Comparison of ENCODE assay signal across 10 cellular contexts in the genomic region with DNA sequence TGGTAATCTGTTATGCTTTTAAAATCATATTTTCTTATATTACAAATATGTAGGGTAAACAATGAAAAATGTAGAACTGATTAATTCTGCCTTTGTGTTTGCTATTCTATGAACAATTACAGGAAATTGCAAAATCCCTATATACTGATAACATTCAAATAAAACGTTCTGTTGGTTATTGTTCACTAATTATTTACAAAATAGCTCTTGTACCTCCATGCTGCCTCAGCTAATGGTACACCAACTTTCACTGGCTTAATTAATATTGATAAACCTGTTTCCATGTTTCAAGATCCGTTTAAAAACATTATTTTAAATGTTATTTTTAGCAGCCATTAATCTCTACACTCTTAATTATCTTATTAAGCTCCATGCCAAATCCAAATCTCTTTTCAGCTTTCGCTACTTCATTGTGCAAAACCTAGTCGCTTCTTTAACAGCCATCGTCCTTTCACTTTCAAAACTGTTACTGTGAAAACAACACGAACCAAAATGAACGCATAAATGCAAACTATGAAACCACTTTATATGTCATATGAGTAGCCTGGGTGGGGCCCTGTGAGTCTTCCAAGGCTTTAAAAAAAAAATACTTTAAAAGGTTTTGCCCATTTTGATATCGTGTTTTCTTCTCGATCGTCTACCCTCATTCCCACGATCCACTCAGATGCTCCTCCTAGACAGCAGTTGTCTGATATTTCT.
DNase-seq lines count a peak whose midpoint lies in the region; ATAC-seq, FAIRE-seq and TF ChIP-seq lines count a peak whose summit lies in the region.
"Had no signal": no experiment of that assay in that cellular context is flagged by ENCODE, and none has a peak within 500 bp of the region (broad histone marks: within the 10 kb centered on the region; RNA-seq: fewer than 3 reads in every experiment).

No MANE protein-coding gene starts in this region.

- H3K9me3 ChIP-seq in liver (ENCODE audit: control insufficient read depth in 4 of 4, low read length in 3 of 4) (no peaks in the 10 kb centered on the region), HepG2 (ENCODE audit: low read length) (no peaks in the 10 kb centered on the region), aorta (ENCODE audit: control insufficient read depth, low read length) (no peaks in the 10 kb centered on the region)

- DNase-seq in HepG2 (ENCODE audit: low spot score) (no peak), astrocyte of the hippocampus (ENCODE audit: low read depth, low spot score) (peak; percentile 51), left lobe of liver (ENCODE audit: low spot score) (no peak), aorta (no peak), NCI-H1436 (lab: John Stamatoyannopoulos, UW) (no peak), NCI-H345 (lab: John Stamatoyannopoulos, UW) (no peak)
- DNase-seq: activated naive CD4-positive, alpha-beta T cell treated with Interleukin-2 at 50 U/mL for 16 hours had no signal

- no peaks in the 10 kb centered on the region for H4K20me1 ChIP-seq in HepG2 (ENCODE audit: insufficient read depth, low read length)

- no peak for TF ChIP-seq CTCF in liver (IDR thresholded peaks at IDR 0.05; ENCODE audit: low read depth, low read length, missing input control)
- TF ChIP-seq CTCF in HepG2 (CRISPR knock-in tag; IDR thresholded peaks at IDR 0.05): no peak

- H2AFZ ChIP-seq in HepG2 (ENCODE audit: low read length): no peak overlapping the region

- H3K27ac ChIP-seq in liver (ENCODE audit: low read depth in 1 of 2, low read length in 2 of 2) (peak overlapping the region; percentile 70 to 81), HepG2 (ENCODE audit: extremely low read length, insufficient read depth, low read length) (no peak overlapping the region), aorta (ENCODE audit: low read depth in 1 of 2, low read length in 2 of 2) (no peak overlapping the region)
- H3K27ac ChIP-seq: C4-2B had no signal

- peaks cover 0 to 15% (median 12%) of the 10 kb centered on the region in 4 donors for H3K4me1 ChIP-seq in liver (ENCODE audit: control insufficient read depth in 4 of 4, insufficient read depth in 4 of 4, low read length in 3 of 4)
- no peaks in the 10 kb centered on the region for H3K4me1 ChIP-seq in HepG2 (ENCODE audit: insufficient read depth, low read length)
- no peaks in the 10 kb centered on the region for H3K4me1 ChIP-seq in aorta (ENCODE audit: control insufficient read depth in 1 of 2, insufficient read depth in 2 of 2, low read length in 2 of 2)

- H3K36me3 ChIP-seq in liver (ENCODE audit: control insufficient read depth in 4 of 4, insufficient read depth in 3 of 4, low read depth in 1 of 4, low read length in 3 of 4): peaks cover 0 to 4% (median 0%) of the 10 kb centered on the region in 4 donors
- no peaks in the 10 kb centered on the region for H3K36me3 ChIP-seq in HepG2 (replicated peaks in 1 of 2; ENCODE audit: control insufficient read depth in 1 of 2, insufficient read depth in 2 of 2, low read length in 2 of 2)
- no peaks in the 10 kb centered on the region for H3K36me3 ChIP-seq in aorta (ENCODE audit: control insufficient read depth in 1 of 2, insufficient read depth in 2 of 2, low read length in 1 of 2)

- 24% methylated on average over 11 of the region's 11 CpGs for WGBS in liver
- 39% methylated on average over 11 of the region's 11 CpGs for WGBS in HepG2 (ENCODE audit: low lambda C conversion rate)
- WGBS in aorta, 2 donors: 59 to 72% methylated on average over 11 of the region's 11 CpGs

- TF ChIP-seq RAD21 in liver (IDR thresholded peaks at IDR 0.05): no peak
- TF ChIP-seq RAD21 in HepG2 (CRISPR knock-in tag; IDR thresholded peaks at IDR 0.05): no peak

- BruUV-seq in HepG2 (replicated peaks; lab: Mats Ljungman, UMichigan): no TSS peak

- ATAC-seq in HepG2: no peak
- ATAC-seq in left lobe of liver: peak; percentile 32
- ATAC-seq in aorta (ENCODE audit: low FRiP score): no peak
- no peak for ATAC-seq in HG02623 (IDR thresholded peaks at IDR 0.05; ENCODE audit: unreplicated experiment)

- in situ Hi-C loops in HepG2 (cut with HindIII; ENCODE audit: extremely low pct_ligation_motif_present, low pct_unique_long_range_greater_than_20kb): no loop called here

- intact Hi-C loops in HepG2 (cut with micrococcal nuclease; ENCODE audit: unreplicated experiment) (no loop called here), aorta (cut with DNase I) (no loop called here)

- no peaks in the 10 kb centered on the region for H3K79me2 ChIP-seq in HepG2 (ENCODE audit: insufficient read depth, low read length)

- no peak for TF ChIP-seq POLR2A in HepG2 (IDR thresholded peaks at IDR 0.05; ENCODE audit: insufficient read depth in 1 of 2, low read depth in 2 of 2, low read length in 2 of 2)

- H3K27me3 ChIP-seq in liver (ENCODE audit: control insufficient read depth in 4 of 4, insufficient read depth in 4 of 4, low read length in 3 of 4) (no peaks in the 10 kb centered on the region), HepG2 (ENCODE audit: control insufficient read depth in 1 of 2, insufficient read depth in 2 of 2, low read length in 2 of 2) (no peaks in the 10 kb centered on the region), aorta (ENCODE audit: control insufficient read depth in 1 of 2, insufficient read depth in 2 of 2, low read length in 1 of 2) (no peaks in the 10 kb centered on the region)

- TF ChIP-seq EP300 in HepG2 (IDR thresholded peaks at IDR 0.05; ENCODE audit: low read depth in 2 of 2, low read length in 2 of 2) (no peak), HepG2 (CRISPR knock-in tag; IDR thresholded peaks at IDR 0.05; ENCODE audit: borderline replicate concordance) (no peak)

- H3K4me3 ChIP-seq in liver (ENCODE audit: low read depth in 1 of 3, low read length in 3 of 3) (peak overlapping the region; percentile 54 to 63 (median 59)), HepG2 (replicated peaks in 1 of 3; ENCODE audit: insufficient read depth in 1 of 3, low read depth in 2 of 3, low read length in 3 of 3) (no peak overlapping the region), aorta (ENCODE audit: low read length in 2 of 2) (peak overlapping the region; percentile 15 to 35)

- CTCF ChIA-PET in HepG2 (lab: Yijun Ruan, JAX; ENCODE audit: low intra/inter-chr PET ratio, low total read pairs): no interaction called here

- POLR2A ChIA-PET in HepG2 (lab: Yijun Ruan, JAX): no interaction called here

- H3K9ac ChIP-seq in liver (ENCODE audit: low read depth in 1 of 2, low read length in 2 of 2): peak overlapping the region; percentile 88 to 93
- no peak overlapping the region for H3K9ac ChIP-seq in HepG2 (ENCODE audit: insufficient read depth, low read depth, low read length)

- no peak overlapping the region for H3K4me2 ChIP-seq in HepG2 (ENCODE audit: low read depth, low read length)

- no peak for FAIRE-seq in HepG2 (lab: Jason Lieb, UNC)

TF ChIP-seq in liver, 16 proteins besides CTCF, POLR2A, EP300 and RAD21 (continues in another document):
- TF ChIP-seq NR2F2 (IDR thresholded peaks at IDR 0.05) (no peak), FOXA1 (IDR thresholded peaks at IDR 0.05) (no peak), SP1 (IDR thresholded peaks at IDR 0.05) (no peak)
- TF ChIP-seq, protein P1, sequence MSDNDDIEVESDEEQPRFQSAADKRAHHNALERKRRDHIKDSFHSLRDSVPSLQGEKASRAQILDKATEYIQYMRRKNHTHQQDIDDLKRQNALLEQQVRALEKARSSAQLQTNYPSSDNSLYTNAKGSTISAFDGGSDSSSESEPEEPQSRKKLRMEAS (IDR thresholded peaks at IDR 0.05): no peak
- TF ChIP-seq, protein P2, sequence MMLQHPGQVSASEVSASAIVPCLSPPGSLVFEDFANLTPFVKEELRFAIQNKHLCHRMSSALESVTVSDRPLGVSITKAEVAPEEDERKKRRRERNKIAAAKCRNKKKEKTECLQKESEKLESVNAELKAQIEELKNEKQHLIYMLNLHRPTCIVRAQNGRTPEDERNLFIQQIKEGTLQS (IDR thresholded peaks at IDR 0.05): no peak
- TF ChIP-seq, protein P3, sequence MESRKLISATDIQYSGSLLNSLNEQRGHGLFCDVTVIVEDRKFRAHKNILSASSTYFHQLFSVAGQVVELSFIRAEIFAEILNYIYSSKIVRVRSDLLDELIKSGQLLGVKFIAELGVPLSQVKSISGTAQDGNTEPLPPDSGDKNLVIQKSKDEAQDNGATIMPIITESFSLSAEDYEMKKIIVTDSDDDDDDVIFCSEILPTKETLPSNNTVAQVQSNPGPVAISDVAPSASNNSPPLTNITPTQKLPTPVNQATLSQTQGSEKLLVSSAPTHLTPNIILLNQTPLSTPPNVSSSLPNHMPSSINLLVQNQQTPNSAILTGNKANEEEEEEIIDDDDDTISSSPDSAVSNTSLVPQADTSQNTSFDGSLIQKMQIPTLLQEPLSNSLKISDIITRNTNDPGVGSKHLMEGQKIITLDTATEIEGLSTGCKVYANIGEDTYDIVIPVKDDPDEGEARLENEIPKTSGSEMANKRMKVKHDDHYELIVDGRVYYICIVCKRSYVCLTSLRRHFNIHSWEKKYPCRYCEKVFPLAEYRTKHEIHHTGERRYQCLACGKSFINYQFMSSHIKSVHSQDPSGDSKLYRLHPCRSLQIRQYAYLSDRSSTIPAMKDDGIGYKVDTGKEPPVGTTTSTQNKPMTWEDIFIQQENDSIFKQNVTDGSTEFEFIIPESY (IDR thresholded peaks at IDR 0.05): no peak

TF ChIP-seq in HepG2, 621 proteins besides CTCF, POLR2A, EP300 and RAD21:
- no peak for TF ChIP-seq AKAP8 (CRISPR knock-in tag; IDR thresholded peaks at IDR 0.05)
TF ChIP-seq in HepG2: peak in this region for 0.

Comparison
In these comparisons a context has a peak if more than half of its experiments do, and no peak if none do; other contexts are left out.
1. H3K27ac ChIP-seq: peak in liver (2 of 2); none in HepG2 (single experiment) and aorta (0 of 2).
2. H3K4me3 ChIP-seq: peak in liver (3 of 3) and aorta (2 of 2); none in HepG2 (0 of 3).